ENCODE assay signal across 14 cellular contexts in genomic region chr1:93750946-93751345, GRCh38.
DNase-seq lines count a peak whose midpoint lies in the region; ATAC-seq and TF ChIP-seq lines count a peak whose summit lies in the region.
"Had no signal": no experiment of that assay in that cellular context is flagged by ENCODE, and none has a peak within 500 bp of the region (broad histone marks: within the 10 kb centered on the region; RNA-seq: fewer than 3 reads in every experiment).

No MANE protein-coding gene starts in this region.

- no peak overlapping the region for H2BK5ac ChIP-seq in mesendoderm (ENCODE audit: low read length)

- H3K4me1 ChIP-seq in DND-41 (ENCODE audit: insufficient read depth, low read length) (peaks cover 28% of the 10 kb centered on the region), OCI-LY7 (ENCODE audit: insufficient read depth, low read length, poor library complexity, severe bottlenecking) (peaks cover 47% of the 10 kb centered on the region), mesendoderm (ENCODE audit: control insufficient read depth, low read depth, low read length) (peaks cover 3% of the 10 kb centered on the region), smooth muscle cell (ENCODE audit: low read depth) (peaks cover 8% of the 10 kb centered on the region)

- H3K9me3 ChIP-seq in DND-41 (ENCODE audit: insufficient read depth, low read length, severe bottlenecking) (peaks cover 3% of the 10 kb centered on the region), OCI-LY7 (ENCODE audit: low read length) (peaks cover 24% of the 10 kb centered on the region; the same call in 1 of the 2 replicates), smooth muscle cell (replicated peaks; ENCODE audit: low read depth) (no peaks in the 10 kb centered on the region)
- H3K9me3 ChIP-seq: adrenal gland had no signal

- TF ChIP-seq CTCF in DND-41 (IDR thresholded peaks at IDR 0.05; ENCODE audit: borderline replicate concordance, extremely low read depth, low read length, poor library complexity, severe bottlenecking) (no peak), OCI-LY7 (conservative IDR thresholded peaks at IDR 0.05; ENCODE audit: low read length) (no peak), smooth muscle cell (IDR thresholded peaks at IDR 0.05; ENCODE audit: borderline replicate concordance, insufficient read depth, poor library complexity, severe bottlenecking) (no peak), WTC11 (IDR thresholded peaks at IDR 0.05) (no peak)

- no peak overlapping the region for H3K23ac ChIP-seq in mesendoderm (ENCODE audit: low read length)

- no peaks in the 10 kb centered on the region for H3K9me2 ChIP-seq in OCI-LY7 (ENCODE audit: insufficient read depth, low read length)

- no peak overlapping the region for H3K4me3 ChIP-seq in DND-41 (ENCODE audit: low read depth in 1 of 2, low read length in 2 of 2)
- peak overlapping the region; percentile 32 for H3K4me3 ChIP-seq in OCI-LY7 (ENCODE audit: low read depth, low read length, poor library complexity, severe bottlenecking)
- no peak overlapping the region for H3K4me3 ChIP-seq in mesendoderm (ENCODE audit: low read length)
- H3K4me3 ChIP-seq in smooth muscle cell = no peak overlapping the region
- H3K4me3 ChIP-seq: adrenal gland had no signal

- no peak overlapping the region for H3K18ac ChIP-seq in mesendoderm (ENCODE audit: low read length)

- ATAC-seq in DND-41 (ENCODE audit: insufficient read depth, low read depth) (peak; percentile 85), GM21619 (IDR thresholded peaks at IDR 0.05; ENCODE audit: unreplicated experiment) (peak; percentile 46), GM21576 (IDR thresholded peaks at IDR 0.05; ENCODE audit: unreplicated experiment) (no peak), WTC11 (no peak)

- no peak overlapping the region for H2BK15ac ChIP-seq in mesendoderm (replicated peaks; ENCODE audit: low read depth)

- H3K4me3 Mint-ChIP-seq in WTC11 = no peak overlapping the region
- H3K4me3 Mint-ChIP-seq: activated CD4-positive, alpha-beta memory T cell treated with anti-CD3 and anti-CD28 coated beads for 36 hours had no signal

- peaks cover 7% of the 10 kb centered on the region for H3F3A ChIP-seq in smooth muscle cell (ENCODE audit: low read depth)

- POLR2A ChIA-PET in OCI-LY7 (lab: Charles Lee) = interaction anchor here (0.7 to 2.6 kb wide), 18 partner anchors 8 to 393 kb away, joined by 3 to 17 read pairs (median 4); no protein-coding TSS in a partner anchor
- POLR2A ChIA-PET in WTC11 (lab: Charles Lee) = no interaction called here

- peaks cover 5% of the 10 kb centered on the region; the same call in 1 of the 2 replicates for H3K27me3 Mint-ChIP-seq in WTC11 (ENCODE audit: low read depth)

- WGBS in mesendoderm (ENCODE audit: extremely low coverage, insufficient coverage, low lambda C conversion rate) = no CpG with 5 or more reads among the region's 6 CpGs
- 81% methylated on average over 6 of the region's 6 CpGs for WGBS in smooth muscle cell (ENCODE audit: low lambda C conversion rate)

- H3K79me2 ChIP-seq in DND-41 (ENCODE audit: insufficient read depth, low read length) (no peaks in the 10 kb centered on the region), OCI-LY7 (ENCODE audit: insufficient read depth, low read depth, low read length) (no peaks in the 10 kb centered on the region), mesendoderm (ENCODE audit: control insufficient read depth, insufficient read depth, low read length) (no peaks in the 10 kb centered on the region), smooth muscle cell (ENCODE audit: low read depth) (no peaks in the 10 kb centered on the region)

- H3K4me2 ChIP-seq in DND-41 (ENCODE audit: insufficient read depth, low read length) (0 out of 2 replicates have a peak overlapping the region, but pooled peaks have one; percentile 14), OCI-LY7 (ENCODE audit: low read length) (peak overlapping the region; percentile 64), mesendoderm (ENCODE audit: low read length) (no peak overlapping the region), smooth muscle cell (no peak overlapping the region)

- no peak overlapping the region for H3K4ac ChIP-seq in mesendoderm (ENCODE audit: low read depth, low read length)

- H3K36me3 Mint-ChIP-seq in WTC11 = peaks cover 7% of the 10 kb centered on the region
- H3K36me3 Mint-ChIP-seq: activated CD4-positive, alpha-beta memory T cell treated with anti-CD3 and anti-CD28 coated beads for 36 hours had no signal

- intact Hi-C loops in OCI-LY7 (cut with micrococcal nuclease; ENCODE audit: unreplicated experiment) = loop anchor here (1.0 to 2.0 kb wide), 4 partner anchors 47 to 122 kb away; partner anchors contain the start of gene BCAR3

- no TSS peak for BruUV-seq in OCI-LY7 (replicated peaks; lab: Mats Ljungman, UMichigan)

- no peak overlapping the region for H3K9ac ChIP-seq in DND-41 (ENCODE audit: low read depth, low read length)
- H3K9ac ChIP-seq in mesendoderm (ENCODE audit: low read length) = no peak overlapping the region
- H3K9ac ChIP-seq in smooth muscle cell (ENCODE audit: low read depth) = no peak overlapping the region

- H3K27ac ChIP-seq in DND-41 (ENCODE audit: low read length) = peak overlapping the region; percentile 47
- H3K27ac ChIP-seq in OCI-LY7 (ENCODE audit: low read depth, low read length, poor library complexity, severe bottlenecking) = peak overlapping the region; percentile 90
- no peak overlapping the region for H3K27ac ChIP-seq in mesendoderm (ENCODE audit: low read depth, low read length)
- no peak overlapping the region for H3K27ac ChIP-seq in smooth muscle cell (ENCODE audit: low read depth)
- H3K27ac ChIP-seq: C4-2B had no signal

- CTCF ChIA-PET in OCI-LY7 (lab: Charles Lee; ENCODE audit: unreplicated experiment) (interaction anchor here (0.9 to 2.0 kb wide), 8 partner anchors 34 to 131 kb away, joined by 3 to 10 read pairs (median 6); partner anchors contain the start of gene BCAR3), WTC11 (lab: Charles Lee) (interaction anchor here (0.8 to 2.5 kb wide), 9 partner anchors 11 to 121 kb away, joined by 3 to 26 read pairs (median 7); partner anchors contain the start of gene BCAR3)

- no peak overlapping the region for H3K56ac ChIP-seq in mesendoderm (ENCODE audit: low read length)

- no peak overlapping the region for H2AK5ac ChIP-seq in mesendoderm (ENCODE audit: low read length)

- H3K9me3 Mint-ChIP-seq in WTC11 = peaks cover 24% of the 10 kb centered on the region

- H4K8ac ChIP-seq in mesendoderm (ENCODE audit: low read depth, low read length) = no peak overlapping the region

- peaks cover 4% of the 10 kb centered on the region for H3K4me1 Mint-ChIP-seq in WTC11

- no peaks in the 10 kb centered on the region for H3K79me1 ChIP-seq in mesendoderm (ENCODE audit: low read length)

- H4K5ac ChIP-seq in mesendoderm (ENCODE audit: low read length) = no peak overlapping the region

- H4K20me1 ChIP-seq in DND-41 (ENCODE audit: insufficient read depth, low read length) = no peaks in the 10 kb centered on the region
- H4K20me1 ChIP-seq in OCI-LY7 (ENCODE audit: insufficient read depth, low read length) = no peaks in the 10 kb centered on the region
- no peaks in the 10 kb centered on the region for H4K20me1 ChIP-seq in smooth muscle cell (ENCODE audit: low read depth)

- no peak overlapping the region for H3K27ac Mint-ChIP-seq in WTC11
- H3K27ac Mint-ChIP-seq: activated CD4-positive, alpha-beta memory T cell treated with anti-CD3 and anti-CD28 coated beads for 36 hours had no signal

- no peak overlapping the region for H2BK120ac ChIP-seq in mesendoderm (ENCODE audit: low read depth, low read length)

- DNase-seq in DND-41 (peak; percentile 76), OCI-LY7 (ENCODE audit: low spot score) (peak; percentile 73), mesendoderm (peak; percentile 26), smooth muscle cell (lab: John Stamatoyannopoulos, UW; ENCODE audit: unreplicated experiment) (no peak), dedifferentiated amniotic fluid mesenchymal stem cell (ENCODE audit: extremely low spot score) (no peak), WTC11 (ENCODE audit: low spot score) (no peak)
- DNase-seq: activated CD4-positive, alpha-beta memory T cell treated with anti-CD3 and anti-CD28 coated beads for 36 hours; Kasumi-1; NCI-H2227 treated with DMSO at 0.1 percent for 48 hours; stimulated activated CD8-positive, alpha-beta memory T cell treated with anti-CD3 and anti-CD28 coated beads, Interleukin-4, amount 100 ng/mL, for 48 hours had no signal

- H3K27me3 ChIP-seq in DND-41 (ENCODE audit: insufficient read depth, low read length, poor library complexity) = no peaks in the 10 kb centered on the region
- H3K27me3 ChIP-seq in mesendoderm (ENCODE audit: insufficient read depth, low read length, poor library complexity) = no peaks in the 10 kb centered on the region
- no peaks in the 10 kb centered on the region for H3K27me3 ChIP-seq in smooth muscle cell (ENCODE audit: low read depth)
- H3K27me3 ChIP-seq: adrenal gland had no signal

- H2AFZ ChIP-seq in DND-41 (ENCODE audit: low read depth, low read length) (peak overlapping the region; percentile 34), OCI-LY7 (ENCODE audit: low read length) (peak overlapping the region; percentile 66; the same call in 1 of the 2 replicates), smooth muscle cell (ENCODE audit: low read depth) (no peak overlapping the region)

- H3K36me3 ChIP-seq in DND-41 (ENCODE audit: insufficient read depth, low read length) (no peaks in the 10 kb centered on the region), OCI-LY7 (ENCODE audit: insufficient read depth, low read length) (peaks cover 3% of the 10 kb centered on the region; the same call in 1 of the 2 replicates), mesendoderm (ENCODE audit: control insufficient read depth, insufficient read depth, low read length) (no peaks in the 10 kb centered on the region), smooth muscle cell (ENCODE audit: low read depth) (no peaks in the 10 kb centered on the region)
- H3K36me3 ChIP-seq: adrenal gland had no signal

TF ChIP-seq in WTC11, 78 proteins besides CTCF, POLR2A, EP300 and RAD21 (continues in another document):
- TF ChIP-seq ZNF512 (CRISPR knock-in tag; IDR thresholded peaks at IDR 0.05; ENCODE audit: borderline replicate concordance) = no peak
- no peak for TF ChIP-seq SOX15 (CRISPR knock-in tag; IDR thresholded peaks at IDR 0.05)
- TF ChIP-seq ESRRA (CRISPR knock-in tag; IDR thresholded peaks at IDR 0.05; ENCODE audit: borderline replicate concordance) = no peak
- TF ChIP-seq TEAD1 (CRISPR knock-in tag; IDR thresholded peaks at IDR 0.05) = no peak

Comparison
In these comparisons a context has a peak if more than half of its experiments do, and no peak if none do; other contexts are left out.
1. ATAC-seq: peak in DND-41 (single experiment) and GM21619 (single experiment); none in GM21576 (single experiment) and WTC11 (single experiment).
2. DNase-seq: peak in DND-41 (single experiment), OCI-LY7 (single experiment) and mesendoderm (single experiment); none in smooth muscle cell (single experiment), dedifferentiated amniotic fluid mesenchymal stem cell (single experiment) and WTC11 (single experiment).
3. H3K27ac ChIP-seq: peak in DND-41 (single experiment) and OCI-LY7 (single experiment); none in mesendoderm (single experiment) and smooth muscle cell (single experiment).
4. H3K4me2 ChIP-seq: peak in DND-41 (single experiment) and OCI-LY7 (single experiment); none in mesendoderm (single experiment) and smooth muscle cell (single experiment).